8 cellular contexts compared by ENCODE assay signal in the genomic region with DNA sequence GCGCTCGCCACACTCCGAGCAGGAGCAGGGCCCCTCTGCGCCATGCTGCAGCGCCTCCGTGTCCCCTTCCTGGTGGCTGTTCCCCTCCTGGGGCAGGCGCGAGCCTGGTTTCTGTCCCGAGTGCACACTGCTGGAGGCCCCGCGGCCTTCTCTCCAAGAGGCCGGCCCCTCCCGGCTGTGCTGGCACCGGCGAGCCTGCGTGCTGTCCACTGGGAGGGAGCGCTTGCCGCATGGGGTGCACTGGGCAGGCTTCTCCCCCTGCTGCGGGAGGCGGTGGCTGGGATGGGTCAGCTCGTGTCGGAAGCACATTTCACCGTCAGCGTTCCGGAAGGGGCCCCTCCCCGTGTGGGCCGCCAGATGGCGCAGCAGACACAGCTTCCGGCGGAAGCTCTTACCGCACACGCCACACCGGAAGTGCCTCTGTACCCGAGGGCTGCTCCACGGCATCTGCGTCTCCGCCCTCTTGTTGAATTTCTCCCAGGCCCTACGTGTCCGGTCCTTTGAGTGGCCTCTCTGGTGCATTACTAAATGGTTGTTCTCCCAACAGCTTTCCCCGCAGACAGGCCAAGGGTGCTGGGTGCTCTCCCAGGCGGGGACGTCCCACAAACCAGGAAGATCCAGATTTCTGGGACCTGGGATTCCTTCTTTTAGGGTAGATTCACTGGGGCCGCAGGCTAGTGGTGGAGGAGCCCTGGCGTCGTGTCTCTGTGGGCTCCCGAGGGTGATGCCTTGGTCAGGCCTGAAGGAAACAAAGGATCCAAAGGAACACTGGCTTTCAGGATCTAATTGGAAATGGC. TPM values are rescaled to one million over a fixed set of nuclear protein-coding genes. Genes with fewer than 3 reads are reported as not detected.
DNase-seq lines count a peak whose midpoint lies in the region; ATAC-seq and TF ChIP-seq lines count a peak whose summit lies in the region.

No MANE protein-coding gene starts in this region.

- no peak overlapping the region for H3K23ac ChIP-seq in mesenchymal stem cell (ENCODE audit: low read length in 2 of 2)

- no peak for TF ChIP-seq EP300 in upper lobe of left lung (IDR thresholded peaks at IDR 0.05)

- TF ChIP-seq CTCF in 22Rv1 (IDR thresholded peaks at IDR 0.05) (peak; percentile 61), upper lobe of left lung (IDR thresholded peaks at IDR 0.05) (peak in 3 of 6 experiments; percentile 13 to 18 (median 13))

- H3K27ac Mint-ChIP-seq in activated naive CD8-positive, alpha-beta T cell treated with anti-CD3 and anti-CD28 coated beads for 36 hours: peak overlapping the region; percentile 60

- peaks cover 29% of the 10 kb centered on the region for H3K79me1 ChIP-seq in mesenchymal stem cell (replicated peaks; ENCODE audit: low read length, poor library complexity, severe bottlenecking)

- H3K9me3 ChIP-seq in NT2/D1 (ENCODE audit: insufficient read depth, low read length): no peaks in the 10 kb centered on the region
- no peaks in the 10 kb centered on the region for H3K9me3 ChIP-seq in mesenchymal stem cell (ENCODE audit: control insufficient read depth, low read length)
- H3K9me3 ChIP-seq in upper lobe of left lung: no peaks in the 10 kb centered on the region

- H4K8ac ChIP-seq in mesenchymal stem cell (ENCODE audit: low read length): no peak overlapping the region

- H3K4ac ChIP-seq in mesenchymal stem cell (ENCODE audit: low read depth in 1 of 2, low read length in 2 of 2): no peak overlapping the region

- H3K27me3 Mint-ChIP-seq in activated naive CD8-positive, alpha-beta T cell treated with anti-CD3 and anti-CD28 coated beads for 36 hours: no peaks in the 10 kb centered on the region

- TF ChIP-seq POLR2A in upper lobe of left lung (IDR thresholded peaks at IDR 0.05): no peak

- H2BK15ac ChIP-seq in mesenchymal stem cell (ENCODE audit: low read depth, poor library complexity, severe bottlenecking): no peak overlapping the region

- no peaks in the 10 kb centered on the region for H3K27me3 ChIP-seq in NT2/D1 (ENCODE audit: insufficient read depth, insufficient read length)
- H3K27me3 ChIP-seq in mesenchymal stem cell (ENCODE audit: control insufficient read depth in 1 of 2, insufficient read depth in 1 of 2, low read length in 2 of 2): no peaks in the 10 kb centered on the region
- H3K27me3 ChIP-seq in upper lobe of left lung: no peaks in the 10 kb centered on the region

- H3K27ac ChIP-seq in 22Rv1 (no peak overlapping the region), mesenchymal stem cell (ENCODE audit: low read length, poor library complexity, severe bottlenecking) (no peak overlapping the region), upper lobe of left lung (peak overlapping the region in 3 of 4 donors; percentile 40 to 57 (median 46))

- no peaks in the 10 kb centered on the region for H3K9me3 Mint-ChIP-seq in activated naive CD8-positive, alpha-beta T cell treated with anti-CD3 and anti-CD28 coated beads for 36 hours

- H2BK5ac ChIP-seq in mesenchymal stem cell (ENCODE audit: low read depth, low read length, poor library complexity, severe bottlenecking): no peak overlapping the region

- no peak overlapping the region for H2BK120ac ChIP-seq in mesenchymal stem cell (ENCODE audit: low read depth, low read length)

- WGBS in mesenchymal stem cell: 81% methylated on average over 46 of the region's 46 CpGs
- 83 to 91% methylated on average over 23 to 46 of the region's 46 CpGs for WGBS in upper lobe of left lung, 2 donors

- H3K36me3 Mint-ChIP-seq in activated naive CD8-positive, alpha-beta T cell treated with anti-CD3 and anti-CD28 coated beads for 36 hours: peaks cover 14% of the 10 kb centered on the region

- H2AFZ ChIP-seq in mesenchymal stem cell (ENCODE audit: low read depth, low read length): no peak overlapping the region

- H2AK5ac ChIP-seq in mesenchymal stem cell (ENCODE audit: low read length, severe bottlenecking): no peak overlapping the region

- H3K9ac ChIP-seq in NT2/D1 (ENCODE audit: insufficient read length, low read depth) (peak overlapping the region; percentile 36), mesenchymal stem cell (ENCODE audit: low read length) (no peak overlapping the region)

- ATAC-seq in upper lobe of left lung (ENCODE audit: low FRiP score in 2 of 2): peak; percentile 28 to 56
- ATAC-seq in HG03175 (IDR thresholded peaks at IDR 0.05; ENCODE audit: unreplicated experiment): no peak

- no peak overlapping the region for H3K14ac ChIP-seq in mesenchymal stem cell (ENCODE audit: low read length in 2 of 2)

- H4K91ac ChIP-seq in mesenchymal stem cell (ENCODE audit: low read length): peak overlapping the region; percentile 44

- H3K4me3 ChIP-seq in NT2/D1 (ENCODE audit: insufficient read length, low read depth) (no peak overlapping the region), mesenchymal stem cell (ENCODE audit: insufficient read depth in 1 of 2, low read depth in 1 of 2, low read length in 2 of 2) (no peak overlapping the region), upper lobe of left lung (peak overlapping the region in 1 of 4 donors; percentile 27)

- H3K4me1 Mint-ChIP-seq in activated naive CD8-positive, alpha-beta T cell treated with anti-CD3 and anti-CD28 coated beads for 36 hours: peaks cover 2% of the 10 kb centered on the region

- H3K4me3 Mint-ChIP-seq in activated naive CD8-positive, alpha-beta T cell treated with anti-CD3 and anti-CD28 coated beads for 36 hours: peak overlapping the region; percentile 68

- H3K4me1 ChIP-seq in NT2/D1 (ENCODE audit: insufficient read depth, insufficient read length) (no peaks in the 10 kb centered on the region), mesenchymal stem cell (ENCODE audit: control insufficient read depth, insufficient read depth, low read depth, low read length) (no peaks in the 10 kb centered on the region), upper lobe of left lung (no peaks in the 10 kb centered on the region)

- H2BK12ac ChIP-seq in mesenchymal stem cell (ENCODE audit: low read length in 2 of 2): no peak overlapping the region

- no peak overlapping the region for H3K4me2 ChIP-seq in mesenchymal stem cell (ENCODE audit: low read length, poor library complexity, severe bottlenecking)

- H3K36me3 ChIP-seq in NT2/D1 (ENCODE audit: insufficient read depth, insufficient read length, low read length) (peaks cover 53% of the 10 kb centered on the region), mesenchymal stem cell (ENCODE audit: control insufficient read depth in 1 of 2, insufficient read depth in 2 of 2, low read depth in 1 of 2, low read length in 2 of 2) (peaks cover 40 to 46% of the 10 kb centered on the region in 2 experiments), upper lobe of left lung (peaks cover 8 to 47% (median 28%) of the 10 kb centered on the region in 4 donors)

- peak; percentile 60 for DNase-seq in NT2/D1 (ENCODE audit: low read depth, low spot score)
- DNase-seq in activated naive CD8-positive, alpha-beta T cell treated with anti-CD3 and anti-CD28 coated beads for 36 hours: peak; percentile 38
- peak; percentile 11 for DNase-seq in mesenchymal stem cell
- peak; percentile 27 to 79 for DNase-seq in upper lobe of left lung
- DNase-seq in foreskin melanocyte: no peak
- no peak for DNase-seq in pons (ENCODE audit: low spot score)

- H3K18ac ChIP-seq in mesenchymal stem cell (ENCODE audit: low read depth in 1 of 2, low read length in 2 of 2): no peak overlapping the region

RNA-seq across cellular contexts. Expression of gene ZNF786, which starts 18.7 kb away (rescaled TPM):
- 1 to 10 TPM; 4.6 to 4.9 TPM for total RNA-seq in activated naive CD8-positive, alpha-beta T cell treated with anti-CD3 and anti-CD28 coated beads for 36 hours
- 3.4 TPM for polyA plus RNA-seq in mesenchymal stem cell (2013, experiment 1 of 2)
- polyA plus RNA-seq in mesenchymal stem cell (2013, experiment 2 of 2): 3.3 TPM
- 1 to 10 TPM; 1.7 to 9.0 (median 7.6) TPM for total RNA-seq in upper lobe of left lung

RNA-seq across cellular contexts. Expression of gene PDIA4, which starts 43.5 kb away (rescaled TPM):
- 10 to 100 TPM; 83.7 to 86.3 TPM for total RNA-seq in activated naive CD8-positive, alpha-beta T cell treated with anti-CD3 and anti-CD28 coated beads for 36 hours
- polyA plus RNA-seq in mesenchymal stem cell (2013, experiment 1 of 2): 239 TPM
- 246 TPM for polyA plus RNA-seq in mesenchymal stem cell (2013, experiment 2 of 2)
- 100 to 1,000 TPM in 1 of 6 donors, 10 to 100 TPM in 5; 25.1 to 160 (median 77.8) TPM for total RNA-seq in upper lobe of left lung

RNA-seq across cellular contexts. Expression of gene ZNF425, which starts 54.3 kb away (rescaled TPM):
- total RNA-seq in activated naive CD8-positive, alpha-beta T cell treated with anti-CD3 and anti-CD28 coated beads for 36 hours: under 1 TPM; 0.87 to 0.98 TPM
- 2.2 TPM for polyA plus RNA-seq in mesenchymal stem cell (2013, experiment 1 of 2)
- 2.2 TPM for polyA plus RNA-seq in mesenchymal stem cell (2013, experiment 2 of 2)
- total RNA-seq in upper lobe of left lung: 1 to 10 TPM; 1.4 to 3.1 (median 1.8) TPM

Comparison
In these comparisons a context has a peak if more than half of its experiments do, and no peak if none do; other contexts are left out.
1. H3K27ac ChIP-seq: peak in upper lobe of left lung (3 of 4); none in 22Rv1 (single experiment) and mesenchymal stem cell (single experiment).
2. DNase-seq: peak in NT2/D1 (single experiment), activated naive CD8-positive, alpha-beta T cell treated with anti-CD3 and anti-CD28 coated beads for 36 hours (single experiment), mesenchymal stem cell (single experiment) and upper lobe of left lung (2 of 2); none in foreskin melanocyte (single experiment) and pons (single experiment).